ENCODE assay signal across 10 cellular contexts in genomic region chr20:46056970-46057855, GRCh38. TPM values are rescaled to one million over a fixed set of nuclear protein-coding genes. Genes with fewer than 3 reads are reported as not detected.
DNase-seq lines count a peak whose midpoint lies in the region; ATAC-seq, FAIRE-seq and TF ChIP-seq lines count a peak whose summit lies in the region.
"Had no signal": no experiment of that assay in that cellular context is flagged by ENCODE, and none has a peak within 500 bp of the region (broad histone marks: within the 10 kb centered on the region; RNA-seq: fewer than 3 reads in every experiment).

No MANE protein-coding gene starts in this region.

- no peaks in the 10 kb centered on the region for H3K9me2 ChIP-seq in PC-3 (replicated peaks; ENCODE audit: low read length)

- H3K9ac ChIP-seq in endothelial cell of umbilical vein (replicated peaks; ENCODE audit: extremely low read depth, insufficient read depth, low read length) (no peak overlapping the region), PC-3 (ENCODE audit: low read length) (no peak overlapping the region)

- peak; percentile 70 for FAIRE-seq in endothelial cell of umbilical vein (lab: Jason Lieb, UNC)

- H3K4me2 ChIP-seq in endothelial cell of umbilical vein (ENCODE audit: insufficient read depth, low read length) (peak overlapping the region; percentile 6), PC-3 (ENCODE audit: low read length) (no peak overlapping the region)

- CTCF ChIA-PET in endothelial cell of umbilical vein (lab: Charles Lee) (interaction anchor here (0.7 to 3.0 kb wide), 23 partner anchors 9 to 381 kb away, joined by 3 to 27 read pairs (median 7); partner anchors contain the start of gene SLC12A5), PC-3 (lab: Charles Lee) (no interaction called here)

- DNase-seq in EH (ENCODE audit: low read depth) (peak; percentile 59), NB4 (ENCODE audit: low read depth) (peak; percentile 53), endothelial cell of umbilical vein (ENCODE audit: low read depth, low spot score) (peak; percentile 42), mucosa of gallbladder (ENCODE audit: low spot score) (peak; percentile 50), PC-3 (no peak), dedifferentiated amniotic fluid mesenchymal stem cell (ENCODE audit: extremely low spot score) (no peak), esophagus squamous epithelium (lab: John Stamatoyannopoulos, UW) (no peak)
- DNase-seq: activated T-cell treated with anti-CD3 and anti-CD28 coated beads, Interleukin-2, amount 50 U/mL, for 4 hours had no signal

- no peak for TF ChIP-seq CTCF in NB4 (IDR thresholded peaks at IDR 0.05; ENCODE audit: low read depth, low read length)
- TF ChIP-seq CTCF in endothelial cell of umbilical vein (IDR thresholded peaks at IDR 0.05; ENCODE audit: extremely low read depth in 1 of 2, insufficient read depth in 1 of 2, low read depth in 1 of 2, low read length in 2 of 2): no peak
- no peak for TF ChIP-seq CTCF in PC-3 (conservative IDR thresholded peaks at IDR 0.05; ENCODE audit: low read depth, low read length)
- TF ChIP-seq CTCF in esophagus squamous epithelium (IDR thresholded peaks at IDR 0.05): no peak

- H4K20me1 ChIP-seq in endothelial cell of umbilical vein (replicated peaks; ENCODE audit: control insufficient read depth, extremely low read depth, insufficient read depth, low read length) (no peaks in the 10 kb centered on the region), PC-3 (ENCODE audit: low read length) (no peaks in the 10 kb centered on the region)

- dilution Hi-C loops in endothelial cell of umbilical vein (cut with MboI; ENCODE audit: extremely low pct_ligation_motif_present, low sequenced_read_pairs): no loop called here

- H3K4me1 ChIP-seq in endothelial cell of umbilical vein (ENCODE audit: control insufficient read depth, extremely low read depth, insufficient read depth, low read length): peaks cover 27% of the 10 kb centered on the region
- no peaks in the 10 kb centered on the region for H3K4me1 ChIP-seq in PC-3 (ENCODE audit: insufficient read depth, low read length)
- H3K4me1 ChIP-seq in esophagus squamous epithelium: peaks cover 17 to 44% (median 25%) of the 10 kb centered on the region in 3 donors

- no peak overlapping the region for H3K27ac ChIP-seq in endothelial cell of umbilical vein (ENCODE audit: insufficient read depth, low read depth, low read length)
- H3K27ac ChIP-seq in PC-3 (ENCODE audit: low read length): no peak overlapping the region
- no peak overlapping the region for H3K27ac ChIP-seq in esophagus squamous epithelium

- TF ChIP-seq POLR2A in NB4 (IDR thresholded peaks at IDR 0.05; ENCODE audit: extremely low read depth, insufficient read length): no peak
- no peak for TF ChIP-seq POLR2A in endothelial cell of umbilical vein (IDR thresholded peaks at IDR 0.05; ENCODE audit: low read depth, low read length)
- no peak for TF ChIP-seq POLR2A in esophagus squamous epithelium (IDR thresholded peaks at IDR 0.05)

- BruUV-seq in endothelial cell of umbilical vein (replicated peaks; lab: Mats Ljungman, UMichigan): no TSS peak
- no TSS peak for BruUV-seq in PC-3 (replicated peaks; lab: Mats Ljungman, UMichigan)

- no peak overlapping the region for H3K4me3 ChIP-seq in NB4 (ENCODE audit: low read depth, low read length)
- H3K4me3 ChIP-seq in endothelial cell of umbilical vein (replicated peaks in 1 of 3; ENCODE audit: insufficient read depth in 1 of 3, low read depth in 1 of 3, low read length in 3 of 3): no peak overlapping the region
- H3K4me3 ChIP-seq in PC-3 (ENCODE audit: low read length): no peak overlapping the region
- peak overlapping the region in 2 of 4 donors; percentile 26 to 54 for H3K4me3 ChIP-seq in esophagus squamous epithelium

- intact Hi-C loops in endothelial cell of umbilical vein (cut with micrococcal nuclease): loop anchor here (1.0 to 5.0 kb wide), 2 partner anchors 16 to 35 kb away; no protein-coding TSS in a partner anchor
- intact Hi-C loops in PC-3 (cut with micrococcal nuclease): no loop called here
- intact Hi-C loops in esophagus squamous epithelium (cut with DNase I): no loop called here

- H3K9me1 ChIP-seq in endothelial cell of umbilical vein (replicated peaks; ENCODE audit: control insufficient read depth, extremely low read depth, insufficient read depth, low read length): no peaks in the 10 kb centered on the region

- ATAC-seq in PC-3: no peak
- ATAC-seq in HG03565 (IDR thresholded peaks at IDR 0.05; ENCODE audit: unreplicated experiment): no peak

- H3K79me2 ChIP-seq in endothelial cell of umbilical vein (ENCODE audit: control insufficient read depth, insufficient read depth, low read length) (no peaks in the 10 kb centered on the region), PC-3 (ENCODE audit: low read length) (no peaks in the 10 kb centered on the region)

- 37 to 42% methylated on average over 7 to 21 of the region's 65 CpGs for WGBS in esophagus squamous epithelium, 2 donors

- POLR2A ChIA-PET in endothelial cell of umbilical vein (lab: Charles Lee): no interaction called here
- POLR2A ChIA-PET in PC-3 (lab: Charles Lee; ENCODE audit: unreplicated experiment): interaction anchor here (0.5 kb wide), 1 partner anchor 27 kb away, joined by 3 read pairs; no protein-coding TSS in a partner anchor

- no peaks in the 10 kb centered on the region for H3F3A ChIP-seq in PC-3 (ENCODE audit: low read length, unreplicated experiment)

- H3K9me3 ChIP-seq in endothelial cell of umbilical vein (replicated peaks; ENCODE audit: control insufficient read depth, insufficient read depth, low read length) (no peaks in the 10 kb centered on the region), PC-3 (ENCODE audit: low read length) (no peaks in the 10 kb centered on the region), esophagus squamous epithelium (no peaks in the 10 kb centered on the region)

- H3K27me3 ChIP-seq in endothelial cell of umbilical vein (ENCODE audit: control insufficient read depth in 2 of 2, insufficient read depth in 2 of 2, low read length in 2 of 2): peaks cover 2 to 23% of the 10 kb centered on the region in 2 experiments
- H3K27me3 ChIP-seq in PC-3 (ENCODE audit: low read length): no peaks in the 10 kb centered on the region
- peaks cover 0 to 58% (median 0%) of the 10 kb centered on the region in 4 donors for H3K27me3 ChIP-seq in esophagus squamous epithelium

- H2AFZ ChIP-seq in endothelial cell of umbilical vein (ENCODE audit: low read depth, low read length) (no peak overlapping the region), PC-3 (ENCODE audit: low read length) (no peak overlapping the region)

- peaks cover 2% of the 10 kb centered on the region in 2 experiments for H3K36me3 ChIP-seq in endothelial cell of umbilical vein (ENCODE audit: control insufficient read depth in 2 of 2, extremely low read depth in 1 of 2, insufficient read depth in 2 of 2, low read length in 2 of 2)
- peaks cover 10% of the 10 kb centered on the region; the same call in 1 of the 2 replicates for H3K36me3 ChIP-seq in PC-3 (ENCODE audit: low read depth, low read length)
- H3K36me3 ChIP-seq in esophagus squamous epithelium: peaks cover 0 to 27% (median 4%) of the 10 kb centered on the region in 3 donors

TF ChIP-seq in endothelial cell of umbilical vein, 7 proteins besides CTCF, POLR2A, EP300 and RAD21:
- TF ChIP-seq EZH2 (IDR thresholded peaks at IDR 0.05; ENCODE audit: borderline replicate concordance, low read depth, low read length, severe bottlenecking) (peak; percentile 60), MAX (IDR thresholded peaks at IDR 0.05; ENCODE audit: insufficient read depth, insufficient read length) (no peak)

RNA-seq across cellular contexts. Expression of gene SLC12A5, which starts 28.2 kb away (rescaled TPM):
- total RNA-seq in endothelial cell of umbilical vein (1.6 and 1.8 TPM in 2 replicates), mucosa of gallbladder (0.32 TPM), PC-3 (2014; rRNA removed) (2.4 TPM in 1 of 2 replicates, not detected in the other), esophagus squamous epithelium (not detected)
- 1.8 and 2.3 TPM in 2 replicates for polyA plus RNA-seq in endothelial cell of umbilical vein
- polyA plus RNA-seq in endothelial cell of umbilical vein (2011; cell fraction: cytosol; rRNA removed): 1.8 and 1.9 TPM in 2 replicates
- polyA plus RNA-seq in endothelial cell of umbilical vein (2011; cell fraction: nucleus; rRNA removed): 0.51 and 0.92 TPM in 2 replicates
- 4.4 and 7.1 TPM in 2 replicates for polyA plus RNA-seq in endothelial cell of umbilical vein (2012)
- 1.3 and 1.5 TPM in 2 replicates for polyA minus RNA-seq in endothelial cell of umbilical vein
- polyA minus RNA-seq in endothelial cell of umbilical vein (2011; cell fraction: cytosol; rRNA and poly(A)+ RNA removed): not detected
- polyA minus RNA-seq in endothelial cell of umbilical vein (2011; cell fraction: nucleus; rRNA and poly(A)+ RNA removed): 0.24 and 0.43 TPM in 2 replicates
- total RNA-seq: activated T-cell treated with anti-CD3 and anti-CD28 coated beads, Interleukin-2, amount 50 U/mL, for 4 hours; NCI-H460 had no signal

RNA-seq across cellular contexts. Expression of gene NCOA5, which starts 32.5 kb away (rescaled TPM):
- total RNA-seq in endothelial cell of umbilical vein (34.2 and 39.5 TPM in 2 replicates), mucosa of gallbladder (27.0 TPM), PC-3 (2014; rRNA removed) (26.9 and 32.1 TPM in 2 replicates), esophagus squamous epithelium (10 to 100 TPM; 20.7 to 29.8 (median 22.3) TPM)
- 30.3 and 32.0 TPM in 2 replicates for polyA plus RNA-seq in endothelial cell of umbilical vein
- polyA plus RNA-seq in endothelial cell of umbilical vein (2011; cell fraction: cytosol; rRNA removed): 25.3 and 27.6 TPM in 2 replicates
- polyA plus RNA-seq in endothelial cell of umbilical vein (2011; cell fraction: nucleus; rRNA removed): 51.1 and 53.2 TPM in 2 replicates
- 22.0 and 24.7 TPM in 2 replicates for polyA plus RNA-seq in endothelial cell of umbilical vein (2012)
- 32.2 and 35.6 TPM in 2 replicates for polyA minus RNA-seq in endothelial cell of umbilical vein
- polyA minus RNA-seq in endothelial cell of umbilical vein (2011; cell fraction: cytosol; rRNA and poly(A)+ RNA removed): 23.7 TPM
- polyA minus RNA-seq in endothelial cell of umbilical vein (2011; cell fraction: nucleus; rRNA and poly(A)+ RNA removed): 20.1 and 20.6 TPM in 2 replicates

RNA-seq across cellular contexts. Expression of gene MMP9, which starts 48.5 kb away (rescaled TPM):
- not detected in 2 replicates for total RNA-seq in endothelial cell of umbilical vein
- polyA plus RNA-seq in endothelial cell of umbilical vein: not detected in 2 replicates
- not detected in 2 replicates for polyA plus RNA-seq in endothelial cell of umbilical vein (2011; cell fraction: cytosol; rRNA removed)
- not detected in 2 replicates for polyA plus RNA-seq in endothelial cell of umbilical vein (2011; cell fraction: nucleus; rRNA removed)
- polyA plus RNA-seq in endothelial cell of umbilical vein (2012): not detected in 2 replicates
- polyA minus RNA-seq in endothelial cell of umbilical vein: not detected in 2 replicates
- not detected for polyA minus RNA-seq in endothelial cell of umbilical vein (2011; cell fraction: cytosol; rRNA and poly(A)+ RNA removed)
- polyA minus RNA-seq in endothelial cell of umbilical vein (2011; cell fraction: nucleus; rRNA and poly(A)+ RNA removed): not detected in 2 replicates
- total RNA-seq in mucosa of gallbladder: 0.52 TPM
- total RNA-seq in PC-3 (2014; rRNA removed): 0.77 and 1.0 TPM in 2 replicates
- under 1 TPM in 3 of 4 donors, not detected in 1; 0.18 to 0.50 (median 0.38) TPM for total RNA-seq in esophagus squamous epithelium
- total RNA-seq: NCI-H460 had no signal

Comparison
In these comparisons a context has a peak if more than half of its experiments do, and no peak if none do; other contexts are left out.
1. DNase-seq: peak in EH (single experiment), NB4 (single experiment), endothelial cell of umbilical vein (single experiment) and mucosa of gallbladder (single experiment); none in PC-3 (single experiment), dedifferentiated amniotic fluid mesenchymal stem cell (single experiment) and esophagus squamous epithelium (single experiment).